Comparison of ENCODE assay signal across 23 cellular contexts in genomic region chr11:76201056-76201455, GRCh38. TPM values are rescaled to one million over a fixed set of nuclear protein-coding genes. Genes with fewer than 3 reads are reported as not detected.
DNase-seq lines count a peak whose midpoint lies in the region; ATAC-seq, FAIRE-seq and TF ChIP-seq lines count a peak whose summit lies in the region.
"Had no signal": no experiment of that assay in that cellular context is flagged by ENCODE, and none has a peak within 500 bp of the region (broad histone marks: within the 10 kb centered on the region; RNA-seq: fewer than 3 reads in every experiment).

No MANE protein-coding gene starts in this region.

- H3K9me3 ChIP-seq in kidney (ENCODE audit: control insufficient read depth in 1 of 2, low read length in 2 of 2): no peaks in the 10 kb centered on the region
- no peaks in the 10 kb centered on the region for H3K9me3 ChIP-seq in effector memory CD4-positive, alpha-beta T cell (ENCODE audit: control insufficient read depth, low read length)
- H3K9me3 ChIP-seq: BE2C, HAP-1 had no signal

- ATAC-seq in natural killer cell: no peak
- no peak for ATAC-seq in natural killer cell treated with Interleukin-12 subunit alpha and Interleukin-12 subunit beta and Interleukin-15 and Interleukin-18, amount 100 ng/mL, for 72 hours
- no peak for ATAC-seq in stimulated activated memory B cell treated with anti-CD40 and anti-IgM and Interleukin-4, amounts not matched to agents 10 μg/mL and 1 μg/mL and 100 μg/mL, for 72 hours

- H3K4me3 Mint-ChIP-seq in natural killer cell: no peak overlapping the region
- H3K4me3 Mint-ChIP-seq in natural killer cell treated with Interleukin-12 subunit alpha and Interleukin-12 subunit beta and Interleukin-15 and Interleukin-18, amount 100 ng/mL, for 72 hours: no peak overlapping the region
- H3K4me3 Mint-ChIP-seq in stimulated activated memory B cell treated with anti-CD40 and anti-IgM and Interleukin-4, amounts not matched to agents 10 μg/mL and 1 μg/mL and 100 μg/mL, for 72 hours: no peak overlapping the region
- H3K4me3 Mint-ChIP-seq: CD4-positive, CD25-positive, alpha-beta regulatory T cell had no signal

- no peaks in the 10 kb centered on the region for H3K9me3 Mint-ChIP-seq in natural killer cell
- no peaks in the 10 kb centered on the region for H3K9me3 Mint-ChIP-seq in natural killer cell treated with Interleukin-12 subunit alpha and Interleukin-12 subunit beta and Interleukin-15 and Interleukin-18, amount 100 ng/mL, for 72 hours
- no peaks in the 10 kb centered on the region for H3K9me3 Mint-ChIP-seq in stimulated activated memory B cell treated with anti-CD40 and anti-IgM and Interleukin-4, amounts not matched to agents 10 μg/mL and 1 μg/mL and 100 μg/mL, for 72 hours
- H3K9me3 Mint-ChIP-seq: CD4-positive, CD25-positive, alpha-beta regulatory T cell; CD8-positive, alpha-beta memory T cell had no signal

- peak overlapping the region; percentile 43 to 66 for H3K27ac Mint-ChIP-seq in natural killer cell
- H3K27ac Mint-ChIP-seq in natural killer cell treated with Interleukin-12 subunit alpha and Interleukin-12 subunit beta and Interleukin-15 and Interleukin-18, amount 100 ng/mL, for 72 hours: peak overlapping the region in 1 of 2 donors; percentile 58
- H3K27ac Mint-ChIP-seq in stimulated activated memory B cell treated with anti-CD40 and anti-IgM and Interleukin-4, amounts not matched to agents 10 μg/mL and 1 μg/mL and 100 μg/mL, for 72 hours: peak overlapping the region; percentile 67
- H3K27ac Mint-ChIP-seq: CD4-positive, CD25-positive, alpha-beta regulatory T cell had no signal

- TF ChIP-seq CTCF in natural killer cell (IDR thresholded peaks at IDR 0.05) (no peak), kidney (IDR thresholded peaks at IDR 0.05; ENCODE audit: borderline replicate concordance, extremely low read depth, insufficient read depth) (no peak)

- no peak for FAIRE-seq in kidney (lab: Jason Lieb, UNC)
- FAIRE-seq: A204.1, GM12878 had no signal

- peaks cover 18 to 23% of the 10 kb centered on the region in 2 donors for H3K27me3 Mint-ChIP-seq in natural killer cell (ENCODE audit: low read depth in 2 of 2)
- peaks cover 19 to 23% of the 10 kb centered on the region in 2 donors for H3K27me3 Mint-ChIP-seq in natural killer cell treated with Interleukin-12 subunit alpha and Interleukin-12 subunit beta and Interleukin-15 and Interleukin-18, amount 100 ng/mL, for 72 hours
- peaks cover 56% of the 10 kb centered on the region for H3K27me3 Mint-ChIP-seq in stimulated activated memory B cell treated with anti-CD40 and anti-IgM and Interleukin-4, amounts not matched to agents 10 μg/mL and 1 μg/mL and 100 μg/mL, for 72 hours

- intact Hi-C loops in natural killer cell (cut with micrococcal nuclease) (no loop called here), kidney (cut with DNase I) (loop anchor here (10.0 kb wide), 1 partner anchor 114 kb away; no protein-coding TSS in a partner anchor)

- no peak overlapping the region for H3K27ac ChIP-seq in kidney (ENCODE audit: low read depth in 2 of 2, low read length in 2 of 2)
- H3K27ac ChIP-seq in effector memory CD4-positive, alpha-beta T cell (ENCODE audit: insufficient read depth, low read length, poor library complexity, severe bottlenecking): no peak overlapping the region
- H3K27ac ChIP-seq: HL-60 had no signal

- H3K4me1 ChIP-seq in kidney (ENCODE audit: control insufficient read depth in 1 of 2, insufficient read depth in 1 of 2, low read depth in 1 of 2, low read length in 2 of 2): peaks cover 0 to 2% of the 10 kb centered on the region in 2 donors
- peaks cover 7% of the 10 kb centered on the region for H3K4me1 ChIP-seq in effector memory CD4-positive, alpha-beta T cell (ENCODE audit: control insufficient read depth, insufficient read depth, low read length, poor library complexity, severe bottlenecking)
- H3K4me1 ChIP-seq: BE2C, HAP-1 had no signal

- H3K27me3 ChIP-seq in effector memory CD4-positive, alpha-beta T cell (replicated peaks; ENCODE audit: control insufficient read depth, insufficient read depth, low read length, poor library complexity, severe bottlenecking): peaks cover 21% of the 10 kb centered on the region

- H3K4me3 ChIP-seq in kidney (ENCODE audit: low read length in 2 of 2): no peak overlapping the region
- no peak overlapping the region for H3K4me3 ChIP-seq in effector memory CD4-positive, alpha-beta T cell (ENCODE audit: insufficient read depth, low read depth, low read length, poor library complexity, severe bottlenecking)
- H3K4me3 ChIP-seq: GM12878, HAP-1 had no signal

- H3K36me3 Mint-ChIP-seq in natural killer cell: no peaks in the 10 kb centered on the region
- no peaks in the 10 kb centered on the region for H3K36me3 Mint-ChIP-seq in natural killer cell treated with Interleukin-12 subunit alpha and Interleukin-12 subunit beta and Interleukin-15 and Interleukin-18, amount 100 ng/mL, for 72 hours
- no peaks in the 10 kb centered on the region for H3K36me3 Mint-ChIP-seq in stimulated activated memory B cell treated with anti-CD40 and anti-IgM and Interleukin-4, amounts not matched to agents 10 μg/mL and 1 μg/mL and 100 μg/mL, for 72 hours
- H3K36me3 Mint-ChIP-seq: CD4-positive, CD25-positive, alpha-beta regulatory T cell; CD8-positive, alpha-beta memory T cell had no signal

- H3K36me3 ChIP-seq in kidney (ENCODE audit: control insufficient read depth in 1 of 2, insufficient read depth in 2 of 2, low read length in 2 of 2): no peaks in the 10 kb centered on the region
- H3K36me3 ChIP-seq in effector memory CD4-positive, alpha-beta T cell (ENCODE audit: control insufficient read depth, insufficient read depth, low read length): no peaks in the 10 kb centered on the region
- H3K36me3 ChIP-seq: BE2C, HAP-1 had no signal

- DNase-seq in natural killer cell: no peak
- no peak for DNase-seq in natural killer cell treated with Interleukin-12 subunit alpha and Interleukin-12 subunit beta and Interleukin-15 and Interleukin-18, amount 100 ng/mL, for 72 hours (ENCODE audit: low spot score)
- DNase-seq in kidney: peak; percentile 34
- no peak for DNase-seq in effector memory CD4-positive, alpha-beta T cell
- no peak for DNase-seq in amniotic stem cell (lab: John Stamatoyannopoulos, UW)
- DNase-seq: ACHN; BE2C; C1 segment of cervical spinal cord; CD4-positive, CD25-positive, alpha-beta regulatory T cell; CD8-positive, alpha-beta memory T cell; COR-L47; DMS 273 treated with DMSO at 0.1 percent for 48 hours; DMS53; DND-41; EL; IMR-90 had no signal

- peaks cover 21 to 26% of the 10 kb centered on the region in 2 donors for H3K4me1 Mint-ChIP-seq in natural killer cell
- peaks cover 4 to 14% of the 10 kb centered on the region in 2 donors for H3K4me1 Mint-ChIP-seq in natural killer cell treated with Interleukin-12 subunit alpha and Interleukin-12 subunit beta and Interleukin-15 and Interleukin-18, amount 100 ng/mL, for 72 hours (ENCODE audit: low read depth in 2 of 2)
- peaks cover 18% of the 10 kb centered on the region for H3K4me1 Mint-ChIP-seq in stimulated activated memory B cell treated with anti-CD40 and anti-IgM and Interleukin-4, amounts not matched to agents 10 μg/mL and 1 μg/mL and 100 μg/mL, for 72 hours

- no peak overlapping the region for H3K9ac ChIP-seq in kidney (ENCODE audit: low read length in 2 of 2)

RNA-seq across cellular contexts. Expression of gene WNT11, which starts 5.2 kb away (rescaled TPM):
- total RNA-seq in natural killer cell: 1 to 10 TPM in 1 of 3 donors, under 1 TPM in 2; 0.47 to 1.3 (median 0.80) TPM
- total RNA-seq in natural killer cell treated with Interleukin-12 subunit alpha and Interleukin-12 subunit beta and Interleukin-15 and Interleukin-18, amount 100 ng/mL, for 72 hours: 1 to 10 TPM in 1 of 2 donors, under 1 TPM in 1; 0.57 to 1.7 TPM
- 2.2 TPM for total RNA-seq in kidney
- 0.80 TPM for polyA plus RNA-seq in kidney (ENCODE audit: insufficient read depth, low read depth, low replicate concordance)
- total RNA-seq: CD4-positive, CD25-positive, alpha-beta regulatory T cell; GM12878; H4; HT1080; IMR-90 had no signal
